ENCODE assay signal across 8 cellular contexts in the genomic region with DNA sequence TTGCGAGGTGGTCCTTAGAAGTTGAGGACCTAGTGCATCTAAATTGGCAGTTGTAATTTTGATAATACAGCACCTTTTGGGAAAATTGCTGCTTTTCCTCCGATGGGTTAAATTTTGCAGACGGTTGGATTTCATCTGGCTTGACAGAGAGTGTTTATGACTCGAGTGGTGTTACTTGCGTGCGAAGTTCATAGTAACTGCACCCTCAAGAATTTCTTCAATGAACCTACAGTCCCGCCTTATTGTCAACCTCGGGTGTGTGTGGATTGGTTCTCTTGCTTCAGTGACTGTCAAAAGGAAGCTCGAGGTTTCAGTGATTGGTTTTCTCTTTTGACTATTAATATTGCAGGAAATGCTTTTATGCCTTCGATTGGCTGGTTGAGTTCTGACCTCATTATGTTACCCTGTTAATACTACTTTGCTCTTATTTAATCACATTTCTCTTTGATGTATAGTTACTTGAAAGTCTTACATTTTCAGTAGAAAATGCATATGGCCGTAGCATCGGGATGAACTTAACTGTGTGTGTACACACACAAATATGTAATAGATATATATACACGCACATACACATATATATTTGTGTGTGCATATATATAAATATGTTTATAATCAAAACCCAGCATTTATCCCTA. TPM values are rescaled to one million over a fixed set of nuclear protein-coding genes. Genes with fewer than 3 reads are reported as not detected.
A peak's percentile ranks its signal among the peaks of the same experiment; 100 is the strongest.
DNase-seq lines count a peak whose midpoint lies in the region; ATAC-seq, FAIRE-seq and TF ChIP-seq lines count a peak whose summit lies in the region.

No MANE protein-coding gene starts in this region.

- H3K4me1 Mint-ChIP-seq in activated naive CD4-positive, alpha-beta T cell treated with anti-CD3 and anti-CD28 coated beads for 36 hours (ENCODE audit: low read depth), result peaks cover 52% of the 10 kb centered on the region

- peaks cover 10% of the 10 kb centered on the region for H3K27me3 ChIP-seq in Panc1 (ENCODE audit: control insufficient read depth, insufficient read depth, low read length)
- no peaks in the 10 kb centered on the region for H3K27me3 ChIP-seq in tibial nerve

- H3K27me3 Mint-ChIP-seq in activated naive CD4-positive, alpha-beta T cell treated with anti-CD3 and anti-CD28 coated beads for 36 hours (ENCODE audit: low read depth), result no peaks in the 10 kb centered on the region

- 8 to 9% methylated on average over 13 of the region's 13 CpGs for WGBS in tibial nerve, 2 donors

- no peak for TF ChIP-seq POLR2A in tibial nerve (IDR thresholded peaks at IDR 0.05)

- peaks cover 2% of the 10 kb centered on the region for H3K36me3 Mint-ChIP-seq in activated naive CD4-positive, alpha-beta T cell treated with anti-CD3 and anti-CD28 coated beads for 36 hours (ENCODE audit: low read depth)

- H3K9me3 ChIP-seq in Panc1 (ENCODE audit: control insufficient read depth, insufficient read depth, low read depth, low read length) (no peaks in the 10 kb centered on the region), tibial nerve (no peaks in the 10 kb centered on the region)

- no peaks in the 10 kb centered on the region for H3K9me3 Mint-ChIP-seq in activated naive CD4-positive, alpha-beta T cell treated with anti-CD3 and anti-CD28 coated beads for 36 hours

- CTCF ChIA-PET in Panc1 (lab: Charles Lee), result no interaction called here
- CTCF ChIA-PET in activated naive CD4-positive, alpha-beta T cell treated with anti-CD3 and anti-CD28 coated beads for 36 hours (lab: Charles Lee), result interaction anchor here (1.0 kb wide), 1 partner anchor 52 kb away, joined by 3 read pairs; no protein-coding TSS in a partner anchor

- in situ Hi-C loops in Panc1 (cut with HindIII; ENCODE audit: low pct_unique_long_range_greater_than_20kb, low sequenced_read_pairs), result no loop called here

- peak; percentile 58 for DNase-seq in DMS53 treated with DMSO at 0.1 percent for 48 hours (lab: John Stamatoyannopoulos, UW; ENCODE audit: unreplicated experiment)
- DNase-seq in HuH-7.5 (ENCODE audit: low spot score), result peak; percentile 56
- DNase-seq in Panc1 (ENCODE audit: low read depth, low spot score), result no peak
- peak; percentile 78 for DNase-seq in activated naive CD4-positive, alpha-beta T cell treated with anti-CD3 and anti-CD28 coated beads for 36 hours
- DNase-seq in frontal cortex (ENCODE audit: low spot score in 2 of 2), result peak; percentile 32 to 49
- DNase-seq in occipital lobe (lab: John Stamatoyannopoulos, UW), result peak; percentile 20
- peak in 1 of 2 donors; percentile 41 for DNase-seq in tibial nerve (ENCODE audit: low spot score in 2 of 2)

- H3K4me3 Mint-ChIP-seq in activated naive CD4-positive, alpha-beta T cell treated with anti-CD3 and anti-CD28 coated beads for 36 hours, result peak overlapping the region; percentile 90

- peaks cover 13% of the 10 kb centered on the region for H3K4me1 ChIP-seq in Panc1 (ENCODE audit: control insufficient read depth, insufficient read depth, low read length)
- peaks cover 0 to 62% (median 12%) of the 10 kb centered on the region in 4 donors for H3K4me1 ChIP-seq in tibial nerve

- ATAC-seq in GM21576 (IDR thresholded peaks at IDR 0.05; ENCODE audit: unreplicated experiment) (peak; percentile 43), Panc1 (peak; percentile 46)

- H3K4me3 ChIP-seq in Panc1 (ENCODE audit: low read depth in 2 of 2, low read length in 2 of 2) (peak overlapping the region; percentile 87 to 95), tibial nerve (peak overlapping the region; percentile 52 to 99 (median 80))

- peak overlapping the region; percentile 93 for H3K27ac Mint-ChIP-seq in activated naive CD4-positive, alpha-beta T cell treated with anti-CD3 and anti-CD28 coated beads for 36 hours

- BruUV-seq in Panc1 (replicated peaks; lab: Mats Ljungman, UMichigan), result TSS peak; percentile 79

- H3K36me3 ChIP-seq in Panc1 (ENCODE audit: control insufficient read depth, insufficient read depth, low read length), result no peaks in the 10 kb centered on the region; the same call in 1 of the 2 replicates
- H3K36me3 ChIP-seq in tibial nerve, result no peaks in the 10 kb centered on the region

- no peak for FAIRE-seq in frontal cortex (lab: Jason Lieb, UNC)

- TF ChIP-seq EP300 in tibial nerve (IDR thresholded peaks at IDR 0.05), result no peak

- POLR2A ChIA-PET in Panc1 (lab: Charles Lee), result no interaction called here

- intact Hi-C loops in Panc1 (cut with micrococcal nuclease; ENCODE audit: unreplicated experiment), result loop anchor here (10.0 kb wide), 1 partner anchor 759 kb away; no protein-coding TSS in a partner anchor
- intact Hi-C loops in activated naive CD4-positive, alpha-beta T cell treated with anti-CD3 and anti-CD28 coated beads for 36 hours (cut with micrococcal nuclease), result loop anchor here (1.0 to 10.0 kb wide), 9 partner anchors 28 to 1351 kb away; partner anchors contain the start of genes ACVR2A, KIF5C and ORC4

- TF ChIP-seq CTCF in Panc1 (IDR thresholded peaks at IDR 0.05) (no peak), tibial nerve (IDR thresholded peaks at IDR 0.05) (no peak)

- H3K27ac ChIP-seq in Panc1 (ENCODE audit: low read length) (peak overlapping the region; percentile 65), tibial nerve (peak overlapping the region; percentile 99 to 100 (median 100))

RNA-seq across cellular contexts. Expression of gene EPC2, which starts 1.5 kb away (rescaled TPM):
- total RNA-seq in Panc1 (2021; ENCODE audit: unreplicated experiment) (30.2 TPM), frontal cortex (106 TPM), occipital lobe (103 TPM), tibial nerve (10 to 100 TPM; 23.4 to 26.5 (median 25.3) TPM)
- 12.3 TPM for polyA plus RNA-seq in Panc1 (2012; ENCODE audit: insufficient read length)
- total RNA-seq in activated naive CD4-positive, alpha-beta T cell treated with anti-CD3 and anti-CD28 coated beads for 36 hours, result 10 to 100 TPM; 22.8 to 24.0 TPM
